In genomic region chr14:32697114-32697513, GRCh38 we compare ENCODE assay signal across 15 cellular contexts.
"Had no signal": no experiment of that assay in that cellular context is flagged by ENCODE, and none has a peak within 500 bp of the region (broad histone marks: within the 10 kb centered on the region; RNA-seq: fewer than 3 reads in every experiment).

No MANE protein-coding gene starts in this region.

- ATAC-seq: activated CD8-positive, alpha-beta T cell treated with anti-CD3 and anti-CD28 coated beads, Interleukin-2, amount 10 ng/mL, durations not matched to agents 7 days and 5 days; activated naive CD8-positive, alpha-beta T cell treated with anti-CD3 and anti-CD28 coated beads, Interleukin-2, amount 50 U/mL, for 24 hours; left lobe of liver had no signal

- H3K4me3 ChIP-seq: breast epithelium, coronary artery, tibial nerve, uterus had no signal

- H3K4me1 ChIP-seq: breast epithelium, uterus had no signal

- H3K9me3 ChIP-seq: breast epithelium, tibial nerve, uterus had no signal

- H3K27me3 ChIP-seq: breast epithelium, tibial nerve, uterus had no signal

- DNase-seq: activated CD4-positive, alpha-beta T cell treated with anti-CD3 and anti-CD28 coated beads, Interleukin-2, amount 10 ng/mL, durations not matched to agents 24 days and 14 days; activated CD8-positive, alpha-beta T cell treated with anti-CD3 and anti-CD28 coated beads, Interleukin-2, amount 10 ng/mL, durations not matched to agents 7 days and 5 days; activated naive CD4-positive, alpha-beta T cell treated with anti-CD3 and anti-CD28 coated beads for 36 hours; activated naive CD8-positive, alpha-beta T cell treated with anti-CD3 and anti-CD28 coated beads, Interleukin-2, amount 50 U/mL, for 24 hours; activated T-cell treated with anti-CD3 and anti-CD28 coated beads, Interleukin-2, amount 50 U/mL, for 24 hours; aorta; kidney; midbrain; occipital lobe; T1000; uterus had no signal

- H3K27ac ChIP-seq: breast epithelium, coronary artery, uterus had no signal

- H3K36me3 ChIP-seq: breast epithelium, tibial nerve, uterus had no signal
